In genomic region chr12:108306014-108306501, GRCh38 we compare ENCODE assay signal across 8 cellular contexts. TPM values are rescaled to one million over a fixed set of nuclear protein-coding genes. Genes with fewer than 3 reads are reported as not detected.
DNase-seq lines count a peak whose midpoint lies in the region; ATAC-seq and TF ChIP-seq lines count a peak whose summit lies in the region.

No MANE protein-coding gene starts in this region.

- ATAC-seq in HG03565 (IDR thresholded peaks at IDR 0.05; ENCODE audit: unreplicated experiment) = no peak

- H3K4me1 ChIP-seq in fibroblast of lung (ENCODE audit: control insufficient read depth, extremely low read depth, insufficient read depth, low read length) = peaks cover 6% of the 10 kb centered on the region

- H3K36me3 ChIP-seq in fibroblast of lung (ENCODE audit: control insufficient read depth, insufficient read depth, low read length) = no peaks in the 10 kb centered on the region

- DNase-seq in Ammon's horn (ENCODE audit: low spot score) (peak; percentile 66), RPMI7951 (ENCODE audit: low read depth) (peak; percentile 96), fibroblast of lung (ENCODE audit: low read depth in 2 of 2) (peak in 1 of 2 donors; percentile 76), occipital lobe (lab: John Stamatoyannopoulos, UW) (peak; percentile 50), GM10266 (ENCODE audit: extremely low spot score) (no peak), T-helper 1 cell (no peak), NCI-H187 (lab: John Stamatoyannopoulos, UW) (no peak)

- no peak overlapping the region for H2AFZ ChIP-seq in fibroblast of lung (ENCODE audit: low read length)

- TF ChIP-seq CTCF in fibroblast of lung (conservative IDR thresholded peaks at IDR 0.05 in 1 of 2, IDR thresholded peaks at IDR 0.05 in 1 of 2; ENCODE audit: low read depth in 1 of 2, low read length in 2 of 2) (no peak), GM10266 (IDR thresholded peaks at IDR 0.05; ENCODE audit: control insufficient read depth, insufficient read depth, low read depth, missing control alignments) (no peak)

- no peaks in the 10 kb centered on the region for H4K20me1 ChIP-seq in fibroblast of lung (ENCODE audit: control insufficient read depth, extremely low read depth, insufficient read depth, low read length)

- no peaks in the 10 kb centered on the region for H3K9me3 ChIP-seq in fibroblast of lung (ENCODE audit: control insufficient read depth, insufficient read depth, low read depth, low read length)

- H3K4me2 ChIP-seq in fibroblast of lung (ENCODE audit: extremely low read depth, insufficient read depth, low read length) = peak overlapping the region; percentile 63

- no peaks in the 10 kb centered on the region for H3K27me3 ChIP-seq in fibroblast of lung (ENCODE audit: control insufficient read depth, insufficient read depth, low read length)

- H3K27ac ChIP-seq in fibroblast of lung (ENCODE audit: insufficient read depth, low read length) = peak overlapping the region; percentile 48

- peak overlapping the region in 2 of 4 experiments; percentile 10 to 21 for H3K4me3 ChIP-seq in fibroblast of lung (replicated peaks in 1 of 4; ENCODE audit: control extremely low read depth in 1 of 4, insufficient read depth in 1 of 4, low read depth in 3 of 4, low read length in 4 of 4)

- H3K79me2 ChIP-seq in fibroblast of lung (ENCODE audit: control insufficient read depth, insufficient read depth, low read length) = no peaks in the 10 kb centered on the region

- no peak overlapping the region for H3K9ac ChIP-seq in fibroblast of lung (ENCODE audit: insufficient read depth, low read length)

RNA-seq across cellular contexts. Expression of gene CMKLR1, which starts 33.1 kb away (rescaled TPM):
- total RNA-seq in RPMI7951 (2014; rRNA removed; shearing (Covaris generic)) = 34.5 and 43.6 TPM in 2 replicates
- total RNA-seq in fibroblast of lung (under 0.01 TPM in 1 of 2 replicates, not detected in the other), occipital lobe (1.7 TPM)
- polyA plus RNA-seq in fibroblast of lung = 0.19 and 0.82 TPM in 2 replicates
- 0.03 and 0.37 TPM in 2 replicates for polyA plus RNA-seq in fibroblast of lung (2012)
- 18.0 TPM in 1 of 2 replicates, not detected in the other for polyA minus RNA-seq in fibroblast of lung (ENCODE audit: low replicate concordance)

Comparison
In these comparisons a context has a peak if more than half of its experiments do, and no peak if none do; other contexts are left out.
1. DNase-seq: peak in Ammon's horn (single experiment), RPMI7951 (single experiment) and occipital lobe (single experiment); none in GM10266 (single experiment), T-helper 1 cell (0 of 5) and NCI-H187 (0 of 2).
2. RNA of gene CMKLR1, which starts 33.1 kb away (total RNA-seq): 34.5 to 43.6 TPM in RPMI7951; 1.7 TPM in occipital lobe (single experiment) and under 0.01 TPM in fibroblast of lung; every median in the first group is over 10 times any median in the second.